Comparison of ENCODE assay signal across 8 cellular contexts in genomic region chr5:59660737-59661136, GRCh38.
DNase-seq lines count a peak whose midpoint lies in the region; ATAC-seq and TF ChIP-seq lines count a peak whose summit lies in the region.

No MANE protein-coding gene starts in this region.

- no peaks in the 10 kb centered on the region for H3K27me3 Mint-ChIP-seq in H9 (ENCODE audit: low read depth)
- H3K27me3 Mint-ChIP-seq in CD8-positive, alpha-beta T cell (ENCODE audit: low read depth), result no peaks in the 10 kb centered on the region
- H3K27me3 Mint-ChIP-seq in glutamatergic neuron (ENCODE audit: unreplicated experiment), result peaks cover 1% of the 10 kb centered on the region
- no peaks in the 10 kb centered on the region for H3K27me3 Mint-ChIP-seq in activated naive CD8-positive, alpha-beta T cell treated with anti-CD3 and anti-CD28 coated beads for 36 hours

- POLR2A ChIA-PET in CD8-positive, alpha-beta T cell (lab: Charles Lee), result interaction anchor here (0.6 kb wide), 1 partner anchor 686 kb away, joined by 4 read pairs; no protein-coding TSS in a partner anchor

- no peaks in the 10 kb centered on the region for H3K79me2 ChIP-seq in H9 (ENCODE audit: insufficient read depth, low read length)

- CTCF ChIA-PET in CD8-positive, alpha-beta T cell (lab: Charles Lee), result interaction anchor here (1.1 to 3.8 kb wide), 2 partner anchors 12 to 472 kb away, joined by 4 to 16 read pairs; no protein-coding TSS in a partner anchor

- H4K5ac ChIP-seq in H9 (ENCODE audit: insufficient read length, low read depth, low read length), result no peak overlapping the region

- H2BK20ac ChIP-seq in H9 (ENCODE audit: low read depth, low read length, poor library complexity, severe bottlenecking), result no peak overlapping the region

- H3K36me3 ChIP-seq in CD8-positive, alpha-beta T cell (ENCODE audit: insufficient read depth, low read length), result no peaks in the 10 kb centered on the region

- H3K9ac ChIP-seq in H9 (ENCODE audit: extremely low read depth, insufficient read length, low read length), result no peak overlapping the region

- H3K9me3 Mint-ChIP-seq in H9 (no peaks in the 10 kb centered on the region), glutamatergic neuron (ENCODE audit: unreplicated experiment) (no peaks in the 10 kb centered on the region)
- no peaks in the 10 kb centered on the region for H3K9me3 Mint-ChIP-seq in CD8-positive, alpha-beta T cell
- no peaks in the 10 kb centered on the region for H3K9me3 Mint-ChIP-seq in activated naive CD8-positive, alpha-beta T cell treated with anti-CD3 and anti-CD28 coated beads for 36 hours

- no peak overlapping the region for H3K27ac Mint-ChIP-seq in H9
- no peak overlapping the region for H3K27ac Mint-ChIP-seq in CD8-positive, alpha-beta T cell
- no peak overlapping the region for H3K27ac Mint-ChIP-seq in glutamatergic neuron (ENCODE audit: unreplicated experiment)
- no peak overlapping the region for H3K27ac Mint-ChIP-seq in activated naive CD8-positive, alpha-beta T cell treated with anti-CD3 and anti-CD28 coated beads for 36 hours

- ATAC-seq in left colon, result peak; percentile 60
- no peak for ATAC-seq in CD8-positive, alpha-beta T cell

- H2BK15ac ChIP-seq in H9 (ENCODE audit: low read depth, low read length), result no peak overlapping the region

- no peak overlapping the region for H4K91ac ChIP-seq in H9 (ENCODE audit: insufficient read length, low read depth, low read length)

- H2BK12ac ChIP-seq in H9 (ENCODE audit: insufficient read length, low read depth, low read length), result no peak overlapping the region

- H3K36me3 Mint-ChIP-seq in H9 (ENCODE audit: insufficient read depth in 1 of 3, low read depth in 3 of 3) (no peaks in the 10 kb centered on the region), glutamatergic neuron (ENCODE audit: unreplicated experiment) (no peaks in the 10 kb centered on the region)
- H3K36me3 Mint-ChIP-seq in CD8-positive, alpha-beta T cell, result no peaks in the 10 kb centered on the region
- no peaks in the 10 kb centered on the region for H3K36me3 Mint-ChIP-seq in activated naive CD8-positive, alpha-beta T cell treated with anti-CD3 and anti-CD28 coated beads for 36 hours

- H3K14ac ChIP-seq in H9 (ENCODE audit: insufficient read depth, low read length), result no peak overlapping the region

- no peak overlapping the region for H3K56ac ChIP-seq in H9 (ENCODE audit: insufficient read length, low read depth, low read length)

- H3K4me1 Mint-ChIP-seq in H9, result peaks cover 11 to 18% of the 10 kb centered on the region in 2 experiments
- H3K4me1 Mint-ChIP-seq in CD8-positive, alpha-beta T cell (ENCODE audit: low read depth), result peaks cover 4% of the 10 kb centered on the region
- peaks cover 10% of the 10 kb centered on the region for H3K4me1 Mint-ChIP-seq in glutamatergic neuron (ENCODE audit: low read depth, unreplicated experiment)
- H3K4me1 Mint-ChIP-seq in activated naive CD8-positive, alpha-beta T cell treated with anti-CD3 and anti-CD28 coated beads for 36 hours, result peaks cover 6% of the 10 kb centered on the region

- no peaks in the 10 kb centered on the region for H3K27me3 ChIP-seq in H9 (ENCODE audit: insufficient read depth, low read length)
- H3K27me3 ChIP-seq in CD8-positive, alpha-beta T cell (ENCODE audit: insufficient read depth, low read length), result no peaks in the 10 kb centered on the region

- H4K20me1 ChIP-seq in H9 (ENCODE audit: control insufficient read depth, insufficient read depth, insufficient read length), result no peaks in the 10 kb centered on the region

- no peak overlapping the region for H3K23ac ChIP-seq in H9 (ENCODE audit: insufficient read length, low read depth, low read length)

- no peak overlapping the region for H3T11ph ChIP-seq in H9 (ENCODE audit: low read length)

- no peak overlapping the region for H3K27ac ChIP-seq in H9 (ENCODE audit: insufficient read length, low read depth, low read length)
- H3K27ac ChIP-seq in CD8-positive, alpha-beta T cell (ENCODE audit: low read depth, low read length), result no peak overlapping the region

- H2AK5ac ChIP-seq in H9 (ENCODE audit: insufficient read length, low read length), result no peak overlapping the region

- no peak overlapping the region for H2BK5ac ChIP-seq in H9 (ENCODE audit: insufficient read length, low read length)

- no peak overlapping the region for H3K4me3 Mint-ChIP-seq in H9
- H3K4me3 Mint-ChIP-seq in CD8-positive, alpha-beta T cell, result no peak overlapping the region
- H3K4me3 Mint-ChIP-seq in glutamatergic neuron (ENCODE audit: unreplicated experiment), result no peak overlapping the region
- H3K4me3 Mint-ChIP-seq in activated naive CD8-positive, alpha-beta T cell treated with anti-CD3 and anti-CD28 coated beads for 36 hours, result no peak overlapping the region

- no peaks in the 10 kb centered on the region for H3K4me1 ChIP-seq in H9 (ENCODE audit: insufficient read depth, low read length)
- no peaks in the 10 kb centered on the region for H3K4me1 ChIP-seq in CD8-positive, alpha-beta T cell (ENCODE audit: insufficient read depth, low read length)

- H3K4me2 ChIP-seq in H9 (ENCODE audit: insufficient read depth, insufficient read length, low read length), result no peak overlapping the region

- H4K8ac ChIP-seq in H9 (replicated peaks; ENCODE audit: insufficient read length, low read depth, low read length), result no peak overlapping the region

- no peaks in the 10 kb centered on the region for H3K9me3 ChIP-seq in H9 (ENCODE audit: control insufficient read depth, low read depth, low read length)
- H3K9me3 ChIP-seq in CD8-positive, alpha-beta T cell (ENCODE audit: low read length), result no peaks in the 10 kb centered on the region

- intact Hi-C loops in left colon (cut with DNase I, micrococcal nuclease), result no loop called here
- intact Hi-C loops in CD8-positive, alpha-beta T cell (cut with DNase I, micrococcal nuclease), result loop anchor here in 1 of 2 experiments (5.0 kb wide), 1 partner anchor 273 kb away; no protein-coding TSS in a partner anchor

- TF ChIP-seq CTCF in H9 (conservative IDR thresholded peaks at IDR 0.05) (peak; percentile 56), glutamatergic neuron (IDR thresholded peaks at IDR 0.05; ENCODE audit: partially characterized antibody, unreplicated experiment) (no peak)
- TF ChIP-seq CTCF in CD8-positive, alpha-beta T cell (IDR thresholded peaks at IDR 0.05), result no peak

- no peak overlapping the region for H3K4me3 ChIP-seq in CD8-positive, alpha-beta T cell (ENCODE audit: low read depth, low read length)

- no peak overlapping the region for H2BK120ac ChIP-seq in H9 (ENCODE audit: low read depth, low read length, poor library complexity, severe bottlenecking)

- H3K4ac ChIP-seq in H9 (ENCODE audit: low read depth, low read length), result no peak overlapping the region

- no CpG with 5 or more reads among the region's 1 CpG for WGBS in H9 (ENCODE audit: extremely low coverage, insufficient read length, low lambda C conversion rate)

- DNase-seq in DMS 273 (lab: John Stamatoyannopoulos, UW; ENCODE audit: unreplicated experiment), result peak; percentile 58
- no peak for DNase-seq in H9
- DNase-seq in RPMI8226, result peak; percentile 58
- DNase-seq in left colon, result no peak
- DNase-seq in CD8-positive, alpha-beta T cell, result no peak
- no peak for DNase-seq in glutamatergic neuron
- DNase-seq in NCI-H1105 treated with DMSO at 0.1 percent for 48 hours (lab: John Stamatoyannopoulos, UW), result no peak
- DNase-seq in activated naive CD8-positive, alpha-beta T cell treated with anti-CD3 and anti-CD28 coated beads for 36 hours, result no peak

- H3K18ac ChIP-seq in H9 (ENCODE audit: insufficient read length, low read depth, low read length), result no peak overlapping the region

- no peak overlapping the region for H2AFZ ChIP-seq in H9 (ENCODE audit: low read length)

- no peaks in the 10 kb centered on the region for H3K23me2 ChIP-seq in H9 (ENCODE audit: insufficient read length, low read depth, low read length, poor library complexity, severe bottlenecking)

- H3K79me1 ChIP-seq in H9 (ENCODE audit: insufficient read depth, low read depth, low read length, poor library complexity, severe bottlenecking), result no peaks in the 10 kb centered on the region

Comparison
In these comparisons a context has a peak if more than half of its experiments do, and no peak if none do; other contexts are left out.
1. DNase-seq: peak in DMS 273 (single experiment) and RPMI8226 (single experiment); none in H9 (single experiment), left colon (0 of 2), CD8-positive, alpha-beta T cell (0 of 7), glutamatergic neuron (single experiment), NCI-H1105 treated with DMSO at 0.1 percent for 48 hours (single experiment) and activated naive CD8-positive, alpha-beta T cell treated with anti-CD3 and anti-CD28 coated beads for 36 hours (single experiment).